ENCODE assay signal across 10 cellular contexts in genomic region chr15:56739964-56740640, GRCh38. TPM values are rescaled to one million over a fixed set of nuclear protein-coding genes. Genes with fewer than 3 reads are reported as not detected.
DNase-seq lines count a peak whose midpoint lies in the region; ATAC-seq and TF ChIP-seq lines count a peak whose summit lies in the region.
"Had no signal": no experiment of that assay in that cellular context is flagged by ENCODE, and none has a peak within 500 bp of the region (broad histone marks: within the 10 kb centered on the region; RNA-seq: fewer than 3 reads in every experiment).

No MANE protein-coding gene starts in this region.

- no peaks in the 10 kb centered on the region for H3F3A ChIP-seq in SU-DHL-6 (ENCODE audit: insufficient read depth)

- no peaks in the 10 kb centered on the region for H3K4me1 ChIP-seq in KMS-11 (ENCODE audit: low read depth, poor library complexity, severe bottlenecking)
- H3K4me1 ChIP-seq in mucosa of descending colon (ENCODE audit: low read depth) = peaks cover 8% of the 10 kb centered on the region

- DNase-seq in mucosa of descending colon = no peak
- no peak for DNase-seq in activated effector memory CD4-positive, alpha-beta T cell treated with anti-CD3 and anti-CD28 coated beads, Interleukin-2, amount 50 U/mL, for 16 hours
- DNase-seq: GF-D8, hypothalamus, KG1 had no signal

- H3K4me3 ChIP-seq in KMS-11 (IDR thresholded peaks at IDR 0.05; ENCODE audit: insufficient read depth, low read depth, low read length) (no peak overlapping the region), SU-DHL-6 (ENCODE audit: insufficient read depth, low read length, poor library complexity, severe bottlenecking) (no peak overlapping the region), mucosa of descending colon (no peak overlapping the region)

- H3K9me2 ChIP-seq in SU-DHL-6 (replicated peaks; ENCODE audit: insufficient read depth, low read length) = no peaks in the 10 kb centered on the region

- H4K20me1 ChIP-seq in KMS-11 (ENCODE audit: insufficient read depth) (no peaks in the 10 kb centered on the region), SU-DHL-6 (ENCODE audit: low read depth, low read length) (no peaks in the 10 kb centered on the region)

- H3K9ac ChIP-seq in KMS-11 (no peak overlapping the region), SU-DHL-6 (ENCODE audit: low read length) (no peak overlapping the region)

- intact Hi-C loops in mucosa of descending colon (cut with DNase I, micrococcal nuclease) = loop anchor here in 1 of 2 donors (10.0 kb wide), 1 partner anchor 465 kb away; no protein-coding TSS in a partner anchor

- H3K27ac ChIP-seq in KMS-11 = no peak overlapping the region
- no peak overlapping the region for H3K27ac ChIP-seq in SU-DHL-6 (ENCODE audit: low read depth, low read length)

- peak; percentile 16 for ATAC-seq in mucosa of descending colon
- no peak for ATAC-seq in GM18873 (IDR thresholded peaks at IDR 0.05; ENCODE audit: low FRiP score, unreplicated experiment)
- ATAC-seq in HG02798 (IDR thresholded peaks at IDR 0.05; ENCODE audit: poor library complexity, unreplicated experiment) = no peak

- H3K36me3 ChIP-seq in KMS-11 (ENCODE audit: insufficient read depth) (no peaks in the 10 kb centered on the region), SU-DHL-6 (ENCODE audit: low read length) (no peaks in the 10 kb centered on the region), mucosa of descending colon (ENCODE audit: low read depth) (no peaks in the 10 kb centered on the region)

- H3K27me3 ChIP-seq in KMS-11 (ENCODE audit: insufficient read depth, low read depth) (no peaks in the 10 kb centered on the region), SU-DHL-6 (ENCODE audit: low read length) (no peaks in the 10 kb centered on the region)

- H3K4me2 ChIP-seq in KMS-11 (no peak overlapping the region), SU-DHL-6 (ENCODE audit: low read depth, low read length, poor library complexity, severe bottlenecking) (no peak overlapping the region)

- H3K79me2 ChIP-seq in KMS-11 (ENCODE audit: insufficient read depth, low read depth) (no peaks in the 10 kb centered on the region), SU-DHL-6 (ENCODE audit: insufficient read depth, low read length) (no peaks in the 10 kb centered on the region)

- TF ChIP-seq CTCF in GM12872 (IDR thresholded peaks at IDR 0.05; ENCODE audit: insufficient read depth, low read depth, low read length) (peak; percentile 50; the same call in 2 of the 3 replicates), KMS-11 (conservative IDR thresholded peaks at IDR 0.05; ENCODE audit: low read depth, low read length) (peak; percentile 26; the same call in 1 of the 2 replicates), SU-DHL-6 (IDR thresholded peaks at IDR 0.05; ENCODE audit: insufficient read depth, low read length, poor library complexity, severe bottlenecking) (peak; percentile 17), mucosa of descending colon (IDR thresholded peaks at IDR 0.05) (no peak)

- H3K9me3 ChIP-seq in SU-DHL-6 (ENCODE audit: insufficient read depth, low read length) (no peaks in the 10 kb centered on the region), mucosa of descending colon (no peaks in the 10 kb centered on the region)

- H2AFZ ChIP-seq in KMS-11 (ENCODE audit: low read depth) = no peak overlapping the region
- H2AFZ ChIP-seq in SU-DHL-6 (ENCODE audit: low read depth, low read length, severe bottlenecking) = peak overlapping the region; percentile 2

RNA-seq across cellular contexts. Expression of gene ZNF280D, which starts 6.8 kb away (rescaled TPM):
- total RNA-seq in mucosa of descending colon = 10 to 100 TPM; 29.6 to 51.0 (median 39.8) TPM
